Comparison of ENCODE assay signal across 13 cellular contexts in genomic region chr16:2469399-2470233, GRCh38. TPM values are rescaled to one million over a fixed set of nuclear protein-coding genes. Genes with fewer than 3 reads are reported as not detected.
DNase-seq lines count a peak whose midpoint lies in the region; ATAC-seq, FAIRE-seq and TF ChIP-seq lines count a peak whose summit lies in the region.
"Had no signal": no experiment of that assay in that cellular context is flagged by ENCODE, and none has a peak within 500 bp of the region (broad histone marks: within the 10 kb centered on the region; RNA-seq: fewer than 3 reads in every experiment).

No MANE protein-coding gene starts in this region.

- no peaks in the 10 kb centered on the region for H3K9me3 ChIP-seq in CD4-positive, CD25-positive, alpha-beta regulatory T cell (ENCODE audit: control insufficient read depth in 2 of 2, low read length in 2 of 2)
- no peaks in the 10 kb centered on the region for H3K9me3 ChIP-seq in SJCRH30 (replicated peaks)
- H3K9me3 ChIP-seq in mesenchymal stem cell (ENCODE audit: control insufficient read depth, low read length) = no peaks in the 10 kb centered on the region
- no peaks in the 10 kb centered on the region for H3K9me3 ChIP-seq in kidney (ENCODE audit: control insufficient read depth in 1 of 2, low read length in 2 of 2)
- H3K9me3 ChIP-seq: heart left ventricle had no signal

- WGBS in mesenchymal stem cell = 80% methylated on average over 15 of the region's 16 CpGs

- no peak for TF ChIP-seq POLR2A in GM12892 (IDR thresholded peaks at IDR 0.05; ENCODE audit: low read depth, low read length)

- no peak overlapping the region for H3K23ac ChIP-seq in mesenchymal stem cell (ENCODE audit: low read length in 2 of 2)

- H3K36me3 ChIP-seq in CD4-positive, CD25-positive, alpha-beta regulatory T cell (ENCODE audit: control insufficient read depth, insufficient read depth, low read length) = no peaks in the 10 kb centered on the region
- H3K36me3 ChIP-seq in SJCRH30 (no peaks in the 10 kb centered on the region), mesenchymal stem cell (ENCODE audit: control insufficient read depth in 1 of 2, insufficient read depth in 2 of 2, low read depth in 1 of 2, low read length in 2 of 2) (peaks cover 0 to 6% of the 10 kb centered on the region in 2 experiments), kidney (ENCODE audit: control insufficient read depth in 1 of 2, insufficient read depth in 2 of 2, low read length in 2 of 2) (no peaks in the 10 kb centered on the region)
- H3K36me3 ChIP-seq: heart left ventricle had no signal

- peak overlapping the region in 1 of 3 donors; percentile 26 for H3K27ac Mint-ChIP-seq in CD4-positive, CD25-positive, alpha-beta regulatory T cell

- peak overlapping the region in 3 of 4 donors; percentile 39 to 61 (median 57) for H3K4me3 Mint-ChIP-seq in CD4-positive, CD25-positive, alpha-beta regulatory T cell

- no peak overlapping the region for H2BK15ac ChIP-seq in mesenchymal stem cell (ENCODE audit: low read depth, poor library complexity, severe bottlenecking)

- no peak for TF ChIP-seq CTCF in kidney (IDR thresholded peaks at IDR 0.05; ENCODE audit: borderline replicate concordance, extremely low read depth, insufficient read depth)

- H2BK5ac ChIP-seq in mesenchymal stem cell (ENCODE audit: low read depth, low read length, poor library complexity, severe bottlenecking) = no peak overlapping the region

- H2AK5ac ChIP-seq in mesenchymal stem cell (ENCODE audit: low read length, severe bottlenecking) = no peak overlapping the region

- no peak for ATAC-seq in CD4-positive, CD25-positive, alpha-beta regulatory T cell (ENCODE audit: low read depth in 2 of 2)

- no peaks in the 10 kb centered on the region for H3K9me3 Mint-ChIP-seq in CD4-positive, CD25-positive, alpha-beta regulatory T cell

- H3K14ac ChIP-seq in mesenchymal stem cell (ENCODE audit: low read length in 2 of 2) = no peak overlapping the region

- peak; percentile 27 for FAIRE-seq in GM12892 (lab: Jason Lieb, UNC)
- FAIRE-seq in kidney (lab: Jason Lieb, UNC) = no peak

- H3K4me1 Mint-ChIP-seq in CD4-positive, CD25-positive, alpha-beta regulatory T cell = peaks cover 0 to 18% (median 2%) of the 10 kb centered on the region in 4 donors

- peaks cover 42% of the 10 kb centered on the region for H3K4me1 ChIP-seq in CD4-positive, CD25-positive, alpha-beta regulatory T cell (ENCODE audit: control insufficient read depth, insufficient read depth, low read length, poor library complexity, severe bottlenecking)
- H3K4me1 ChIP-seq in SJCRH30 (peaks cover 41% of the 10 kb centered on the region), mesenchymal stem cell (ENCODE audit: control insufficient read depth, insufficient read depth, low read depth, low read length) (peaks cover 58% of the 10 kb centered on the region), kidney (ENCODE audit: control insufficient read depth in 1 of 2, insufficient read depth in 1 of 2, low read depth in 1 of 2, low read length in 2 of 2) (peaks cover 0 to 30% of the 10 kb centered on the region in 2 donors)

- no peak overlapping the region for H4K91ac ChIP-seq in mesenchymal stem cell (ENCODE audit: low read length)

- no peak for DNase-seq in CD4-positive, CD25-positive, alpha-beta regulatory T cell
- DNase-seq in GM12892 (ENCODE audit: insufficient read length) = no peak
- peak; percentile 44 to 54 for DNase-seq in SJCRH30
- no peak for DNase-seq in mesenchymal stem cell
- no peak for DNase-seq in kidney
- no peak for DNase-seq in NCI-H2196 (lab: John Stamatoyannopoulos, UW; ENCODE audit: unreplicated experiment)
- DNase-seq in globus pallidus (ENCODE audit: low spot score) = no peak
- DNase-seq: activated CD8-positive, alpha-beta memory T cell treated with anti-CD3 and anti-CD28 coated beads, Interleukin-2, amount 50 U/mL, for 4 hours; aorta; NCI-H1048 had no signal

- peak overlapping the region in 1 of 2 experiments; percentile 58 for H3K18ac ChIP-seq in mesenchymal stem cell (ENCODE audit: low read depth in 1 of 2, low read length in 2 of 2)

- no peak overlapping the region for H3K27ac ChIP-seq in CD4-positive, CD25-positive, alpha-beta regulatory T cell (ENCODE audit: insufficient read depth, low read length, poor library complexity, severe bottlenecking)
- H3K27ac ChIP-seq in SJCRH30 = peak overlapping the region; percentile 90
- no peak overlapping the region for H3K27ac ChIP-seq in mesenchymal stem cell (ENCODE audit: low read length, poor library complexity, severe bottlenecking)
- no peak overlapping the region for H3K27ac ChIP-seq in kidney (ENCODE audit: low read depth in 2 of 2, low read length in 2 of 2)
- H3K27ac ChIP-seq: heart left ventricle had no signal

- peaks cover 43% of the 10 kb centered on the region for H3K27me3 Mint-ChIP-seq in CD4-positive, CD25-positive, alpha-beta regulatory T cell

- H2AFZ ChIP-seq in mesenchymal stem cell (ENCODE audit: low read depth, low read length) = no peak overlapping the region

- intact Hi-C loops in kidney (cut with DNase I) = no loop called here

- no peak overlapping the region for H3K4me2 ChIP-seq in mesenchymal stem cell (ENCODE audit: low read length, poor library complexity, severe bottlenecking)

- H3K4ac ChIP-seq in mesenchymal stem cell (ENCODE audit: low read depth in 1 of 2, low read length in 2 of 2) = peak overlapping the region in 1 of 2 experiments; percentile 13

- peaks cover 12% of the 10 kb centered on the region for H3K27me3 ChIP-seq in CD4-positive, CD25-positive, alpha-beta regulatory T cell (ENCODE audit: control insufficient read depth, insufficient read depth, low read length)
- H3K27me3 ChIP-seq in SJCRH30 (no peaks in the 10 kb centered on the region), mesenchymal stem cell (ENCODE audit: control insufficient read depth in 1 of 2, insufficient read depth in 1 of 2, low read length in 2 of 2) (peaks cover 23 to 36% of the 10 kb centered on the region in 2 experiments)

- no peak overlapping the region for H3K4me3 ChIP-seq in CD4-positive, CD25-positive, alpha-beta regulatory T cell (ENCODE audit: low read depth, low read length)
- peak overlapping the region; percentile 60 for H3K4me3 ChIP-seq in SJCRH30
- no peak overlapping the region for H3K4me3 ChIP-seq in mesenchymal stem cell (ENCODE audit: insufficient read depth in 1 of 2, low read depth in 1 of 2, low read length in 2 of 2)
- H3K4me3 ChIP-seq in kidney (ENCODE audit: low read length in 2 of 2) = no peak overlapping the region
- H3K4me3 ChIP-seq: lung had no signal

- peak overlapping the region; percentile 31 for H4K8ac ChIP-seq in mesenchymal stem cell (ENCODE audit: low read length)

- H2BK12ac ChIP-seq in mesenchymal stem cell (ENCODE audit: low read length in 2 of 2) = peak overlapping the region in 1 of 2 experiments; percentile 43

- no peak overlapping the region for H2BK120ac ChIP-seq in mesenchymal stem cell (ENCODE audit: low read depth, low read length)

- no peak overlapping the region for H3K9ac ChIP-seq in mesenchymal stem cell (ENCODE audit: low read length)
- H3K9ac ChIP-seq in kidney (ENCODE audit: low read length in 2 of 2) = no peak overlapping the region

- peaks cover 2% of the 10 kb centered on the region for H3K79me1 ChIP-seq in mesenchymal stem cell (replicated peaks; ENCODE audit: low read length, poor library complexity, severe bottlenecking)

- no peaks in the 10 kb centered on the region for H3K36me3 Mint-ChIP-seq in CD4-positive, CD25-positive, alpha-beta regulatory T cell

RNA-seq across cellular contexts. Expression of gene NTN3, which starts 1.5 kb away (rescaled TPM):
- total RNA-seq in CD4-positive, CD25-positive, alpha-beta regulatory T cell = not detected
- polyA plus RNA-seq in CD4-positive, CD25-positive, alpha-beta regulatory T cell = not detected
- not detected for polyA plus RNA-seq in GM12892 (2012; ENCODE audit: missing spikeins)
- total RNA-seq in SJCRH30 (2014; rRNA removed; shearing (Covaris generic)) = 5.1 and 5.6 TPM in 2 replicates
- 0.14 TPM for polyA plus RNA-seq in mesenchymal stem cell (2013, experiment 1 of 2)
- polyA plus RNA-seq in mesenchymal stem cell (2013, experiment 2 of 2) = 0.15 TPM
- 0.28 TPM for total RNA-seq in kidney
- polyA plus RNA-seq in kidney (ENCODE audit: insufficient read depth, low read depth, low replicate concordance) = not detected
- total RNA-seq: pulmonary artery endothelial cell had no signal
- polyA plus RNA-seq: aorta, heart left ventricle had no signal

RNA-seq across cellular contexts. Expression of gene TBC1D24, which starts 5.3 kb away (rescaled TPM):
- 5.8 TPM for total RNA-seq in CD4-positive, CD25-positive, alpha-beta regulatory T cell
- polyA plus RNA-seq in CD4-positive, CD25-positive, alpha-beta regulatory T cell = 1 to 10 TPM in 3 of 4 donors, under 1 TPM in 1; 0.84 to 1.6 (median 1.2) TPM
- polyA plus RNA-seq in GM12892 (2012; ENCODE audit: missing spikeins) = 2.7 TPM
- 19.8 and 21.8 TPM in 2 replicates for total RNA-seq in SJCRH30 (2014; rRNA removed; shearing (Covaris generic))
- polyA plus RNA-seq in mesenchymal stem cell (2013, experiment 1 of 2) = 4.9 TPM
- polyA plus RNA-seq in mesenchymal stem cell (2013, experiment 2 of 2) = 4.1 TPM
- 25.7 TPM for total RNA-seq in kidney
- 23.9 TPM for polyA plus RNA-seq in kidney (ENCODE audit: insufficient read depth, low read depth, low replicate concordance)

RNA-seq across cellular contexts. Expression of gene TEDC2, which starts 9.7 kb away (rescaled TPM):
- not detected for total RNA-seq in CD4-positive, CD25-positive, alpha-beta regulatory T cell
- polyA plus RNA-seq in CD4-positive, CD25-positive, alpha-beta regulatory T cell = 1 to 10 TPM in 1 of 4 donors, under 1 TPM in 2, not detected in 1; 0.41 to 1.4 (median 0.67) TPM
- polyA plus RNA-seq in GM12892 (2012; ENCODE audit: missing spikeins) = 8.4 TPM
- 26.0 and 30.9 TPM in 2 replicates for total RNA-seq in SJCRH30 (2014; rRNA removed; shearing (Covaris generic))
- 3.4 TPM for polyA plus RNA-seq in mesenchymal stem cell (2013, experiment 1 of 2)
- 3.5 TPM for polyA plus RNA-seq in mesenchymal stem cell (2013, experiment 2 of 2)
- 1.4 TPM for total RNA-seq in kidney
- 1.7 TPM for polyA plus RNA-seq in kidney (ENCODE audit: insufficient read depth, low read depth, low replicate concordance)

RNA-seq across cellular contexts. Expression of gene CCNF, which starts 40.4 kb away (rescaled TPM):
- 6.8 TPM for total RNA-seq in CD4-positive, CD25-positive, alpha-beta regulatory T cell
- polyA plus RNA-seq in CD4-positive, CD25-positive, alpha-beta regulatory T cell = 1 to 10 TPM; 3.3 to 6.9 (median 5.8) TPM
- polyA plus RNA-seq in GM12892 (2012; ENCODE audit: missing spikeins) = 8.1 TPM
- 52.8 and 54.8 TPM in 2 replicates for total RNA-seq in SJCRH30 (2014; rRNA removed; shearing (Covaris generic))
- 2.7 TPM for polyA plus RNA-seq in mesenchymal stem cell (2013, experiment 1 of 2)
- polyA plus RNA-seq in mesenchymal stem cell (2013, experiment 2 of 2) = 2.7 TPM
- total RNA-seq in kidney = 2.9 TPM
- polyA plus RNA-seq in kidney (ENCODE audit: insufficient read depth, low read depth, low replicate concordance) = 0.77 TPM

RNA-seq across cellular contexts. Expression of gene ATP6V0C, which starts 44.1 kb away (rescaled TPM):
- 188 TPM for total RNA-seq in CD4-positive, CD25-positive, alpha-beta regulatory T cell
- polyA plus RNA-seq in CD4-positive, CD25-positive, alpha-beta regulatory T cell = 10 to 100 TPM; 62.1 to 83.4 (median 68.6) TPM
- polyA plus RNA-seq in GM12892 (2012; ENCODE audit: missing spikeins) = 15.5 TPM
- total RNA-seq in SJCRH30 (2014; rRNA removed; shearing (Covaris generic)) = 28.7 and 28.8 TPM in 2 replicates
- polyA plus RNA-seq in mesenchymal stem cell (2013, experiment 1 of 2) = 498 TPM
- polyA plus RNA-seq in mesenchymal stem cell (2013, experiment 2 of 2) = 484 TPM
- 303 TPM for total RNA-seq in kidney
- 520 TPM for polyA plus RNA-seq in kidney (ENCODE audit: insufficient read depth, low read depth, low replicate concordance)

Comparison
In these comparisons a context has a peak if more than half of its experiments do, and no peak if none do; other contexts are left out.
1. DNase-seq: peak in SJCRH30 (2 of 2); none in CD4-positive, CD25-positive, alpha-beta regulatory T cell (0 of 3), GM12892 (single experiment), mesenchymal stem cell (single experiment), kidney (single experiment), NCI-H2196 (single experiment) and globus pallidus (single experiment).
2. RNA of gene TEDC2, which starts 9.7 kb away (total RNA-seq): 26.0 to 30.9 TPM in SJCRH30; 1.4 TPM in kidney (single experiment) and not detected in CD4-positive, CD25-positive, alpha-beta regulatory T cell (single experiment); every median in the first group is over 10 times any median in the second.